1 cellular context compared by ENCODE assay signal in the genomic region with DNA sequence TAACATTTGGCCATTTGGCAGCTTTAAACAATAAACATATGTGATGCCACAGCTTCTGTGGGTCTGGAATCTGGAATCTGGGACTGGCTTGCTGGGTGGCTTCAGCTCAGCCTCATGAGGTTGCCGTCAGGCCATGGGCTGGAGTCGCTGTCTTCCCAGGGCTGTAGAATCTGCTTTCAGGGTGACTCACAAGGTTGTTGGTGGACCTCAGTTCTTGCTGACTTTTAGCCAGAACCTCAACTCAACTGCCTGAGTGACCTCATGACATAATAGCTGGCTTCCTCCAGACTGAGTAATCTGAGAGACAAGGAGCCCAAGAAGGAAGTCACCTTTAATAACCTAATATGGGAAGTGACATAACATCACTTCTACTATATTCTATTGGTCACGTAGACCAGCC.
TF ChIP-seq lines count a peak whose summit lies in the region.

No MANE protein-coding gene starts in this region.

TF ChIP-seq in SK-N-SH, 30 proteins besides CTCF, POLR2A, EP300 and RAD21 (continued from another document):
- TF ChIP-seq, protein P1, sequence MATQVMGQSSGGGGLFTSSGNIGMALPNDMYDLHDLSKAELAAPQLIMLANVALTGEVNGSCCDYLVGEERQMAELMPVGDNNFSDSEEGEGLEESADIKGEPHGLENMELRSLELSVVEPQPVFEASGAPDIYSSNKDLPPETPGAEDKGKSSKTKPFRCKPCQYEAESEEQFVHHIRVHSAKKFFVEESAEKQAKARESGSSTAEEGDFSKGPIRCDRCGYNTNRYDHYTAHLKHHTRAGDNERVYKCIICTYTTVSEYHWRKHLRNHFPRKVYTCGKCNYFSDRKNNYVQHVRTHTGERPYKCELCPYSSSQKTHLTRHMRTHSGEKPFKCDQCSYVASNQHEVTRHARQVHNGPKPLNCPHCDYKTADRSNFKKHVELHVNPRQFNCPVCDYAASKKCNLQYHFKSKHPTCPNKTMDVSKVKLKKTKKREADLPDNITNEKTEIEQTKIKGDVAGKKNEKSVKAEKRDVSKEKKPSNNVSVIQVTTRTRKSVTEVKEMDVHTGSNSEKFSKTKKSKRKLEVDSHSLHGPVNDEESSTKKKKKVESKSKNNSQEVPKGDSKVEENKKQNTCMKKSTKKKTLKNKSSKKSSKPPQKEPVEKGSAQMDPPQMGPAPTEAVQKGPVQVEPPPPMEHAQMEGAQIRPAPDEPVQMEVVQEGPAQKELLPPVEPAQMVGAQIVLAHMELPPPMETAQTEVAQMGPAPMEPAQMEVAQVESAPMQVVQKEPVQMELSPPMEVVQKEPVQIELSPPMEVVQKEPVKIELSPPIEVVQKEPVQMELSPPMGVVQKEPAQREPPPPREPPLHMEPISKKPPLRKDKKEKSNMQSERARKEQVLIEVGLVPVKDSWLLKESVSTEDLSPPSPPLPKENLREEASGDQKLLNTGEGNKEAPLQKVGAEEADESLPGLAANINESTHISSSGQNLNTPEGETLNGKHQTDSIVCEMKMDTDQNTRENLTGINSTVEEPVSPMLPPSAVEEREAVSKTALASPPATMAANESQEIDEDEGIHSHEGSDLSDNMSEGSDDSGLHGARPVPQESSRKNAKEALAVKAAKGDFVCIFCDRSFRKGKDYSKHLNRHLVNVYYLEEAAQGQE (IDR thresholded peaks at IDR 0.05; ENCODE audit: low read depth, low read length) = 0 out of 2 replicates have a peak, but pooled peaks have one; percentile 10
- TF ChIP-seq SIN3A (IDR thresholded peaks at IDR 0.05; ENCODE audit: borderline replicate concordance, low read depth, low read length) (no peak), TCF12 (IDR thresholded peaks at IDR 0.05) (peak; percentile 49; the same call in 1 of the 2 replicates), SMC3 (IDR thresholded peaks at IDR 0.05; ENCODE audit: low read depth, low read length) (no peak), NRF1 (IDR thresholded peaks at IDR 0.05; ENCODE audit: low read depth, low read length) (no peak), RFX5 (IDR thresholded peaks at IDR 0.05; ENCODE audit: low read length) (no peak), RXRA (IDR thresholded peaks at IDR 0.05; ENCODE audit: borderline replicate concordance, low read depth) (peak; percentile 77; the same call in 1 of the 2 replicates), JUND (IDR thresholded peaks at IDR 0.05) (peak; percentile 67), POLR2AphosphoS5 (IDR thresholded peaks at IDR 0.05; ENCODE audit: low read depth, low read length) (no peak), TEAD4 (IDR thresholded peaks at IDR 0.05; ENCODE audit: borderline replicate concordance, insufficient read depth) (0 out of 2 replicates have a peak, but pooled peaks have one; percentile 19)
- TF ChIP-seq, protein P2, sequence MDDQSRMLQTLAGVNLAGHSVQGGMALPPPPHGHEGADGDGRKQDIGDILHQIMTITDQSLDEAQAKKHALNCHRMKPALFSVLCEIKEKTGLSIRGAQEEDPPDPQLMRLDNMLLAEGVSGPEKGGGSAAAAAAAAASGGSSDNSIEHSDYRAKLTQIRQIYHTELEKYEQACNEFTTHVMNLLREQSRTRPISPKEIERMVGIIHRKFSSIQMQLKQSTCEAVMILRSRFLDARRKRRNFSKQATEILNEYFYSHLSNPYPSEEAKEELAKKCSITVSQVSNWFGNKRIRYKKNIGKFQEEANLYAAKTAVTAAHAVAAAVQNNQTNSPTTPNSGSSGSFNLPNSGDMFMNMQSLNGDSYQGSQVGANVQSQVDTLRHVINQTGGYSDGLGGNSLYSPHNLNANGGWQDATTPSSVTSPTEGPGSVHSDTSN (IDR thresholded peaks at IDR 0.05) = peak; percentile 59; the same call in 1 of the 2 replicates
TF ChIP-seq in SK-N-SH: peak in this region for 9.
